14 cellular contexts compared by ENCODE assay signal in genomic region chr2:237705225-237705524, GRCh38.
A peak's percentile ranks its signal among the peaks of the same experiment; 100 is the strongest.
DNase-seq lines count a peak whose midpoint lies in the region; FAIRE-seq and TF ChIP-seq lines count a peak whose summit lies in the region.
"Had no signal": no experiment of that assay in that cellular context is flagged by ENCODE, and none has a peak within 500 bp of the region (broad histone marks: within the 10 kb centered on the region; RNA-seq: fewer than 3 reads in every experiment).

No MANE protein-coding gene starts in this region.

- no TSS peak for BruUV-seq in A673 (replicated peaks; lab: Mats Ljungman, UMichigan)

- peaks cover 10% of the 10 kb centered on the region for H3K27me3 Mint-ChIP-seq in HFFc6 (ENCODE audit: insufficient read depth)

- no peak overlapping the region for H2AK5ac ChIP-seq in H1 (ENCODE audit: low read depth, low read length)

- whole genome bisulfite sequencing in H1 (ENCODE audit: extremely low coverage in 1 of 2, insufficient coverage in 1 of 2, insufficient read length in 1 of 2, insufficient replicate concordance in 2 of 2, low coverage in 1 of 2, low lambda C conversion rate in 2 of 2, missing lambda C conversion rate in 1 of 2), 2 experiments: 91% methylated on average over 5 of the region's 5 CpGs; no CpG with 5 or more reads in 1 of the 2 experiments
- 47 to 79% methylated on average over 5 of the region's 5 CpGs for WGBS in sigmoid colon, 2 donors

- H2BK5ac ChIP-seq in H1 (ENCODE audit: low read depth, low read length): 0 out of 2 replicates have a peak overlapping the region, but pooled peaks have one; percentile 22

- no peak overlapping the region for H3K18ac ChIP-seq in H1 (ENCODE audit: extremely low read depth, low read length)

- no peak for DNase-seq in HFFc6
- DNase-seq in SJSA1 (ENCODE audit: low read depth in 1 of 2, low spot score in 2 of 2): no peak
- DNase-seq in H1 (ENCODE audit: low read depth in 1 of 2, low spot score in 2 of 2): no peak
- no peak for DNase-seq in sigmoid colon
- DNase-seq in HTR-8/SVneo (ENCODE audit: insufficient read length, low spot score): no peak
- no peak for DNase-seq in NCI-H510A treated with DMSO at 0.1 percent for 48 hours (lab: John Stamatoyannopoulos, UW)
- no peak for DNase-seq in A673 (ENCODE audit: low spot score)
- DNase-seq in NCI-H2196 treated with DMSO at 0.1 percent for 48 hours (lab: John Stamatoyannopoulos, UW; ENCODE audit: unreplicated experiment): no peak
- DNase-seq: DMS53; dorsolateral prefrontal cortex; NCI-H446 treated with DMSO at 0.1 percent for 48 hours; stimulated activated CD4-positive, alpha-beta T cell treated with anti-CD3 and anti-CD28 coated beads, Interleukin-2, amount 100 ng/mL, for 48 hours had no signal

- H3K9ac ChIP-seq in H1 (replicated peaks in 1 of 4; ENCODE audit: extremely low read depth in 1 of 4, low read depth in 3 of 4, low read length in 3 of 4): no peak overlapping the region

- H3K27ac ChIP-seq in SJSA1 (peak overlapping the region; percentile 93), H1 (ENCODE audit: low read depth, low read length) (no peak overlapping the region), sigmoid colon (peak overlapping the region; percentile 92 to 99 (median 98)), A673 (ENCODE audit: low read depth, low read length, poor library complexity, severe bottlenecking) (no peak overlapping the region)
- H3K27ac ChIP-seq: dorsolateral prefrontal cortex had no signal

- peak overlapping the region; percentile 96; the same call in 1 of the 2 replicates for H3K27ac Mint-ChIP-seq in HFFc6

- H2BK120ac ChIP-seq in H1 (replicated peaks; ENCODE audit: low read depth, low read length): no peak overlapping the region

- TF ChIP-seq POLR2A in H1 (IDR thresholded peaks at IDR 0.05; ENCODE audit: control extremely low read depth in 1 of 2, low read depth in 2 of 2, low read length in 2 of 2) (no peak), sigmoid colon (IDR thresholded peaks at IDR 0.05) (no peak)

- H3K4me3 ChIP-seq in SJSA1: no peak overlapping the region
- no peak overlapping the region for H3K4me3 ChIP-seq in H1 (ENCODE audit: extremely low read depth in 1 of 4, insufficient read depth in 2 of 4, low read depth in 3 of 4, low read length in 4 of 4)
- H3K4me3 ChIP-seq in sigmoid colon: no peak overlapping the region
- no peak overlapping the region for H3K4me3 ChIP-seq in A673 (ENCODE audit: low read depth, low read length, poor library complexity, severe bottlenecking)
- H3K4me3 ChIP-seq: dorsolateral prefrontal cortex had no signal

- FAIRE-seq in H1 (lab: Jason Lieb, UNC) (no peak), HTR-8/SVneo (lab: Jason Lieb, UNC) (no peak)
- FAIRE-seq: GM18507 had no signal

- H2BK20ac ChIP-seq in H1 (ENCODE audit: low read length): no peak overlapping the region

- peaks cover 58% of the 10 kb centered on the region for H3K4me1 Mint-ChIP-seq in HFFc6 (ENCODE audit: low read depth)

- peak overlapping the region; percentile 40 for H4K8ac ChIP-seq in H1 (ENCODE audit: extremely low read depth, insufficient read depth, low read length)

- peaks cover 3 to 12% of the 10 kb centered on the region in 2 experiments for H4K20me1 ChIP-seq in H1 (replicated peaks in 1 of 2; ENCODE audit: control insufficient read depth in 1 of 2, insufficient read depth in 2 of 2, low read length in 2 of 2)

- no peak overlapping the region for H2BK12ac ChIP-seq in H1 (ENCODE audit: low read depth, low read length)

- intact Hi-C loops in sigmoid colon (cut with DNase I): no loop called here
- intact Hi-C loops in A673 (cut with micrococcal nuclease; ENCODE audit: unreplicated experiment): no loop called here

- no peak overlapping the region for H4K91ac ChIP-seq in H1 (replicated peaks; ENCODE audit: insufficient read length, low read length)

- TF ChIP-seq EP300 in H1 (IDR thresholded peaks at IDR 0.05; ENCODE audit: borderline replicate concordance in 1 of 2, low read depth in 2 of 2, low read length in 2 of 2) (no peak), sigmoid colon (IDR thresholded peaks at IDR 0.05) (no peak)

- no peak overlapping the region for H3K4ac ChIP-seq in H1 (replicated peaks; ENCODE audit: insufficient read length, low read depth, low read length)

- H2BK15ac ChIP-seq in H1 (ENCODE audit: low read length): no peak overlapping the region

- H4K5ac ChIP-seq in H1 (ENCODE audit: insufficient read length, low read depth, low read length): no peak overlapping the region

- no peak for TF ChIP-seq RAD21 in H1 (IDR thresholded peaks at IDR 0.05 in 1 of 2, conservative IDR thresholded peaks at IDR 0.05 in 1 of 2; ENCODE audit: low read depth in 2 of 2, low read length in 2 of 2)

- H3K4me2 ChIP-seq in H1 (ENCODE audit: insufficient read depth in 1 of 2, low read depth in 2 of 2, low read length in 2 of 2): no peak overlapping the region

- TF ChIP-seq CTCF in HFFc6 (IDR thresholded peaks at IDR 0.05) (no peak), H1 (IDR thresholded peaks at IDR 0.05; ENCODE audit: control extremely low read depth in 1 of 3, insufficient read depth in 1 of 3, low read depth in 1 of 3, low read length in 3 of 3) (no peak), sigmoid colon (IDR thresholded peaks at IDR 0.05) (no peak), A673 (conservative IDR thresholded peaks at IDR 0.05; ENCODE audit: low read depth, low read length) (no peak)

- H3K27me3 ChIP-seq in SJSA1 (replicated peaks): no peaks in the 10 kb centered on the region
- no peaks in the 10 kb centered on the region for H3K27me3 ChIP-seq in H1 (replicated peaks in 1 of 4; ENCODE audit: control insufficient read depth in 3 of 4, extremely low read depth in 1 of 4, insufficient read depth in 3 of 4, low read length in 3 of 4)
- H3K27me3 ChIP-seq in sigmoid colon: no peaks in the 10 kb centered on the region
- no peaks in the 10 kb centered on the region for H3K27me3 ChIP-seq in A673 (replicated peaks; ENCODE audit: insufficient read depth, low read depth, low read length, poor library complexity)
- H3K27me3 ChIP-seq: dorsolateral prefrontal cortex had no signal

- H3K14ac ChIP-seq in H1 (ENCODE audit: insufficient read length): no peak overlapping the region

- H3K4me3 Mint-ChIP-seq in HFFc6: no peak overlapping the region
- H3K4me3 Mint-ChIP-seq: neural crest cell had no signal

- no peak overlapping the region for H2AFZ ChIP-seq in H1 (ENCODE audit: low read length)

- H3K9me3 Mint-ChIP-seq in HFFc6: no peaks in the 10 kb centered on the region
- H3K9me3 Mint-ChIP-seq: neural crest cell had no signal

- CTCF ChIA-PET in H1 (lab: Charles Lee; ENCODE audit: partially characterized antibody): interaction anchor here (1.1 to 1.7 kb wide), 2 partner anchors 26 to 28 kb away, joined by 3 to 4 read pairs; no protein-coding TSS in a partner anchor
- CTCF ChIA-PET in A673 (lab: Charles Lee): no interaction called here

- H3K79me2 ChIP-seq in H1 (ENCODE audit: control insufficient read depth in 1 of 2, insufficient read depth in 2 of 2, low read length in 2 of 2): peaks cover 0 to 69% of the 10 kb centered on the region in 2 experiments; a peak in 2 of 4 replicates

- H3K36me3 ChIP-seq in SJSA1 (peaks cover 42% of the 10 kb centered on the region), H1 (ENCODE audit: control insufficient read depth in 2 of 4, insufficient read depth in 4 of 4, low read length in 3 of 4) (no peaks in the 10 kb centered on the region), sigmoid colon (peaks cover 0 to 15% (median under 1%) of the 10 kb centered on the region in 4 donors), A673 (ENCODE audit: insufficient read depth, low read length, poor library complexity, severe bottlenecking) (no peaks in the 10 kb centered on the region)

- H3K23ac ChIP-seq in H1 (ENCODE audit: insufficient read length): no peak overlapping the region

- POLR2A ChIA-PET in H1 (lab: Charles Lee; ENCODE audit: partially characterized antibody): no interaction called here
- POLR2A ChIA-PET in A673 (lab: Charles Lee; ENCODE audit: low non-redundant PET): no interaction called here

- no peak overlapping the region for H3K56ac ChIP-seq in H1 (replicated peaks; ENCODE audit: insufficient read length, low read depth, low read length)

- 0 out of 2 replicates have a peak, but pooled peaks cover 5% of the 10 kb centered on the region for H3K36me3 Mint-ChIP-seq in HFFc6 (ENCODE audit: low read depth)

- peaks cover 24% of the 10 kb centered on the region for H3K79me1 ChIP-seq in H1 (ENCODE audit: low read depth, low read length)

- no peaks in the 10 kb centered on the region for H3K23me2 ChIP-seq in H1 (ENCODE audit: low read depth, low read length)

- peaks cover 55% of the 10 kb centered on the region for H3K4me1 ChIP-seq in SJSA1 (replicated peaks)
- peaks cover 21 to 33% (median 32%) of the 10 kb centered on the region in 4 experiments for H3K4me1 ChIP-seq in H1 (replicated peaks in 1 of 4; ENCODE audit: control insufficient read depth in 3 of 4, insufficient read depth in 4 of 4, low read length in 3 of 4)
- peaks cover 0 to 91% (median 86%) of the 10 kb centered on the region in 4 donors for H3K4me1 ChIP-seq in sigmoid colon
- H3K4me1 ChIP-seq in A673 (ENCODE audit: insufficient read depth, low read length, poor library complexity, severe bottlenecking): peaks cover 39% of the 10 kb centered on the region

- H3K9me3 ChIP-seq in SJSA1 (replicated peaks) (no peaks in the 10 kb centered on the region), H1 (ENCODE audit: insufficient read depth in 2 of 2, low read depth in 1 of 2, low read length in 1 of 2) (no peaks in the 10 kb centered on the region), sigmoid colon (no peaks in the 10 kb centered on the region), A673 (ENCODE audit: low read depth, low read length, poor library complexity, severe bottlenecking) (no peaks in the 10 kb centered on the region)

TF ChIP-seq in H1, 55 proteins besides CTCF, POLR2A, EP300 and RAD21 (continues in another document):
- no peak for TF ChIP-seq BCL11A (IDR thresholded peaks at IDR 0.05; ENCODE audit: low read depth in 2 of 2, low read length in 2 of 2)
- TF ChIP-seq SUZ12 (IDR thresholded peaks at IDR 0.05; ENCODE audit: low read length): no peak
- TF ChIP-seq HDAC6 (IDR thresholded peaks at IDR 0.05; ENCODE audit: low read depth, low read length): no peak
- TF ChIP-seq SIN3A (conservative IDR thresholded peaks at IDR 0.05 in 1 of 2, IDR thresholded peaks at IDR 0.05 in 1 of 2; ENCODE audit: low read depth in 1 of 2, low read length in 2 of 2): no peak
- TF ChIP-seq HDAC2 (IDR thresholded peaks at IDR 0.05; ENCODE audit: borderline replicate concordance in 1 of 2, low read depth in 2 of 2, low read length in 2 of 2): no peak
- TF ChIP-seq GTF2F1 (IDR thresholded peaks at IDR 0.05; ENCODE audit: borderline replicate concordance, low read depth, low read length): no peak
- TF ChIP-seq NANOG (IDR thresholded peaks at IDR 0.05; ENCODE audit: insufficient read depth, low read depth, low read length, poor library complexity, severe bottlenecking): no peak
- TF ChIP-seq SIRT6 (IDR thresholded peaks at IDR 0.05; ENCODE audit: low read length): no peak
- no peak for TF ChIP-seq ATF3 (IDR thresholded peaks at IDR 0.05; ENCODE audit: insufficient read depth, low read depth, low read length)
- TF ChIP-seq TCF12 (IDR thresholded peaks at IDR 0.05; ENCODE audit: low read depth, low read length): no peak

Comparison
In these comparisons a context has a peak if more than half of its experiments do, and no peak if none do; other contexts are left out.
1. H3K27ac ChIP-seq: peak in SJSA1 (single experiment) and sigmoid colon (4 of 4); none in H1 (single experiment) and A673 (single experiment).